1 cellular context compared by ENCODE assay signal in genomic region chr18:36829362-36830140, GRCh38.
TF ChIP-seq lines count a peak whose summit lies in the region.

No MANE protein-coding gene starts in this region.

TF ChIP-seq in HepG2, 621 proteins besides CTCF, POLR2A, EP300 and RAD21 (continued from another document):
- TF ChIP-seq, protein P1, sequence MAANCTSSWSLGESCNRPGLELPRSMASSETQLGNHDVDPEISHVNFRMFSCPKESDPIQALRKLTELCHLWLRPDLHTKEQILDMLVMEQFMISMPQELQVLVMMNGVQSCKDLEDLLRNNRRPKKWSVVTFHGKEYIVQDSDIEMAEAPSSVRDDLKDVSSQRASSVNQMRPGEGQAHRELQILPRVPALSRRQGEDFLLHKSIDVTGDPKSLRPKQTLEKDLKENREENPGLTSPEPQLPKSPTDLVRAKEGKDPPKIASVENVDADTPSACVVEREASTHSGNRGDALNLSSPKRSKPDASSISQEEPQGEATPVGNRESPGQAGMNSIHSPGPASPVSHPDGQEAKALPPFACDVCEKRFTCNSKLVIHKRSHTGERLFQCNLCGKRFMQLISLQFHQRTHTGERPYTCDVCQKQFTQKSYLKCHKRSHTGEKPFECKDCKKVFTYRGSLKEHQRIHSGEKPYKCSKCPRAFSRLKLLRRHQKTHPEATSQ (CRISPR knock-in tag; IDR thresholded peaks at IDR 0.05; ENCODE audit: borderline replicate concordance) = no peak
- TF ChIP-seq ZNF841 (CRISPR knock-in tag; IDR thresholded peaks at IDR 0.05; ENCODE audit: borderline replicate concordance) = 0 out of 2 replicates have a peak, but pooled peaks have one; percentile 16
- TF ChIP-seq, protein P2, sequence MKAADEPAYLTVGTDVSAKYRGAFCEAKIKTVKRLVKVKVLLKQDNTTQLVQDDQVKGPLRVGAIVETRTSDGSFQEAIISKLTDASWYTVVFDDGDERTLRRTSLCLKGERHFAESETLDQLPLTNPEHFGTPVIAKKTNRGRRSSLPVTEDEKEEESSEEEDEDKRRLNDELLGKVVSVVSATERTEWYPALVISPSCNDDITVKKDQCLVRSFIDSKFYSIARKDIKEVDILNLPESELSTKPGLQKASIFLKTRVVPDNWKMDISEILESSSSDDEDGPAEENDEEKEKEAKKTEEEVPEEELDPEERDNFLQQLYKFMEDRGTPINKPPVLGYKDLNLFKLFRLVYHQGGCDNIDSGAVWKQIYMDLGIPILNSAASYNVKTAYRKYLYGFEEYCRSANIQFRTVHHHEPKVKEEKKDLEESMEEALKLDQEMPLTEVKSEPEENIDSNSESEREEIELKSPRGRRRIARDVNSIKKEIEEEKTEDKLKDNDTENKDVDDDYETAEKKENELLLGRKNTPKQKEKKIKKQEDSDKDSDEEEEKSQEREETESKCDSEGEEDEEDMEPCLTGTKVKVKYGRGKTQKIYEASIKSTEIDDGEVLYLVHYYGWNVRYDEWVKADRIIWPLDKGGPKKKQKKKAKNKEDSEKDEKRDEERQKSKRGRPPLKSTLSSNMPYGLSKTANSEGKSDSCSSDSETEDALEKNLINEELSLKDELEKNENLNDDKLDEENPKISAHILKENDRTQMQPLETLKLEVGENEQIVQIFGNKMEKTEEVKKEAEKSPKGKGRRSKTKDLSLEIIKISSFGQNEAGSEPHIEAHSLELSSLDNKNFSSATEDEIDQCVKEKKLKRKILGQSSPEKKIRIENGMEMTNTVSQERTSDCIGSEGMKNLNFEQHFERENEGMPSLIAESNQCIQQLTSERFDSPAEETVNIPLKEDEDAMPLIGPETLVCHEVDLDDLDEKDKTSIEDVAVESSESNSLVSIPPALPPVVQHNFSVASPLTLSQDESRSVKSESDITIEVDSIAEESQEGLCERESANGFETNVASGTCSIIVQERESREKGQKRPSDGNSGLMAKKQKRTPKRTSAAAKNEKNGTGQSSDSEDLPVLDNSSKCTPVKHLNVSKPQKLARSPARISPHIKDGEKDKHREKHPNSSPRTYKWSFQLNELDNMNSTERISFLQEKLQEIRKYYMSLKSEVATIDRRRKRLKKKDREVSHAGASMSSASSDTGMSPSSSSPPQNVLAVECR (CRISPR knock-in tag; IDR thresholded peaks at IDR 0.05; ENCODE audit: borderline replicate concordance) = peak; percentile 2; the same call in 1 of the 2 replicates
- 0 out of 2 replicates have a peak, but pooled peaks have one; percentile 24 for TF ChIP-seq JUNB (CRISPR knock-in tag; IDR thresholded peaks at IDR 0.05; ENCODE audit: borderline replicate concordance)
- 0 out of 2 replicates have a peak, but pooled peaks have one; percentile 25 for TF ChIP-seq ZBTB14 (CRISPR knock-in tag; IDR thresholded peaks at IDR 0.05)
- TF ChIP-seq GFI1 (CRISPR knock-in tag; IDR thresholded peaks at IDR 0.05; ENCODE audit: borderline replicate concordance) = 0 out of 2 replicates have a peak, but pooled peaks have one; percentile 7
